In the genomic region with DNA sequence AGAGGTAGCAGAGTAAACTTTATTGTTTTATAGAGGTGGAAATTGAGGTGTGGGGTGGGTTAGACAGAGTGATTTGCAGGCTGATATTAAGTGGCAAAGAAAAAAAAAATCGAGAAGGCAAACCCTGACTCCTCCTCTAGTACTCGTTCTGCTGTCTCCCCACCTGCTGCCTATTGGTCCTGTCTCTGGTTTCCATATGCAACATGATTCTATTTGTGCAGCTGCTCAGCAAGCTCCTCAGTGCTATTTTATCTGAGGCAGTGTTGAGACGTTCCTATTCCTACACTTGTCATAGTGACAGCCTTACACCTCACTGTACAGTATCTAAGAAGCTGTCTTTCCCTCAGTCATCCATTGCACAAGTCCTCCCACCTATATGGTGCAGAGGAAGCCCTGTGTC, we compare ENCODE assay signal across 18 cellular contexts.
"Had no signal": no experiment of that assay in that cellular context is flagged by ENCODE, and none has a peak within 500 bp of the region (broad histone marks: within the 10 kb centered on the region; RNA-seq: fewer than 3 reads in every experiment).

No MANE protein-coding gene starts in this region.

- ATAC-seq: activated CD4-positive, alpha-beta T cell treated with anti-CD3 and anti-CD28 coated beads for 36 hours; activated CD8-positive, alpha-beta memory T cell treated with anti-CD3 and anti-CD28 coated beads, Interleukin-2, amount 10 ng/mL, durations not matched to agents 7 days and 5 days; left ventricle myocardium superior; stimulated activated memory B cell treated with anti-CD40 and anti-IgM and Interleukin-4, amounts not matched to agents 10 μg/mL and 1 μg/mL and 100 μg/mL, for 72 hours had no signal

- H3K36me3 ChIP-seq: ascending aorta, breast epithelium, thyroid gland, WERI-Rb-1 had no signal

- H3K4me1 ChIP-seq: ascending aorta, breast epithelium, thyroid gland had no signal

- H3K27ac ChIP-seq: ascending aorta, breast epithelium, thyroid gland, WERI-Rb-1 had no signal

- H3K4me3 ChIP-seq: ascending aorta, breast epithelium, thyroid gland had no signal

- H3K9me3 ChIP-seq: ascending aorta, breast epithelium, thyroid gland had no signal

- H3K27me3 ChIP-seq: ascending aorta, breast epithelium, thyroid gland had no signal

- DNase-seq: activated CD4-positive, alpha-beta memory T cell treated with anti-CD3 and anti-CD28 coated beads for 36 hours; activated CD4-positive, alpha-beta T cell treated with anti-CD3 and anti-CD28 coated beads for 36 hours; activated CD8-positive, alpha-beta memory T cell treated with anti-CD3 and anti-CD28 coated beads, Interleukin-2, amount 10 ng/mL, durations not matched to agents 7 days and 5 days; activated naive CD4-positive, alpha-beta T cell treated with anti-CD3 and anti-CD28 coated beads, Interleukin-2, amount 10 ng/mL, durations not matched to agents 7 days and 5 days; activated T-cell treated with anti-CD3 and anti-CD28 coated beads, Interleukin-2, amount 50 U/mL, for 1 hour; cerebellar nuclear complex; effector memory CD4-positive, alpha-beta T cell; foreskin melanocyte; left ventricle myocardium superior; mesenchymal stem cell; nephron progenitor cell; occipital lobe; stimulated activated CD4-positive, alpha-beta T cell treated with anti-CD3 and anti-CD28 coated beads, Interleukin-2, amount 100 ng/mL, for 48 hours; thyroid gland; WERI-Rb-1 had no signal
